9 cellular contexts compared by ENCODE assay signal in genomic region chr19:40623403-40624239, GRCh38. TPM values are rescaled to one million over a fixed set of nuclear protein-coding genes. Genes with fewer than 3 reads are reported as not detected.
DNase-seq lines count a peak whose midpoint lies in the region; ATAC-seq and TF ChIP-seq lines count a peak whose summit lies in the region.
"Had no signal": no experiment of that assay in that cellular context is flagged by ENCODE, and none has a peak within 500 bp of the region (broad histone marks: within the 10 kb centered on the region; RNA-seq: fewer than 3 reads in every experiment).

No MANE protein-coding gene starts in this region.

- TF ChIP-seq CTCF in left lung (IDR thresholded peaks at IDR 0.05) = no peak
- no peak for TF ChIP-seq CTCF in spleen (IDR thresholded peaks at IDR 0.05 in 8 of 11, conservative IDR thresholded peaks at IDR 0.05 in 3 of 11)

- DNase-seq in G401 (ENCODE audit: low spot score) (peak; percentile 18), NCI-H2081 (lab: John Stamatoyannopoulos, UW) (peak; percentile 73 to 77), amniotic epithelial cell (ENCODE audit: low read depth) (peak; percentile 93), left lung (peak in 1 of 2 donors; percentile 80), spleen (no peak)

- H3K9me3 ChIP-seq in left lung (no peaks in the 10 kb centered on the region), spleen (no peaks in the 10 kb centered on the region)

- in situ Hi-C loops in G401 (cut with HindIII; ENCODE audit: low sequenced_read_pairs) = no loop called here

- WGBS in spleen, 5 donors = 68 to 84% (median 75%) methylated on average over 41 of the region's 41 CpGs

- intact Hi-C loops in left lung (cut with DNase I) (no loop called here), spleen (cut with DNase I; ENCODE audit: low total_unique reads) (no loop called here)

- H3K4me3 ChIP-seq in left lung (no peak overlapping the region), spleen (no peak overlapping the region)

- H3K36me3 ChIP-seq in left lung (peaks cover 0 to 49% of the 10 kb centered on the region in 2 donors), spleen (peaks cover 0 to 89% (median 35%) of the 10 kb centered on the region in 6 donors)

- ATAC-seq in left lung (peak; percentile 61), HG02938 (IDR thresholded peaks at IDR 0.05; ENCODE audit: unreplicated experiment) (no peak), GM21381 (IDR thresholded peaks at IDR 0.05; ENCODE audit: unreplicated experiment) (no peak), HG03095 (IDR thresholded peaks at IDR 0.05; ENCODE audit: unreplicated experiment) (no peak)

- TF ChIP-seq POLR2A in spleen (IDR thresholded peaks at IDR 0.05) = no peak

- no peak overlapping the region for H3K27ac ChIP-seq in left lung
- no peak overlapping the region for H3K27ac ChIP-seq in spleen
- H3K27ac ChIP-seq: KMS-11 had no signal

- H3K27me3 ChIP-seq in left lung (no peaks in the 10 kb centered on the region), spleen (replicated peaks in 1 of 7) (no peaks in the 10 kb centered on the region)

- no peaks in the 10 kb centered on the region for H3K4me1 ChIP-seq in left lung
- H3K4me1 ChIP-seq in spleen = no peaks in the 10 kb centered on the region

RNA-seq across cellular contexts. Expression of gene LTBP4, which starts 22.5 kb away (rescaled TPM):
- 54.8 and 64.4 TPM in 2 replicates for total RNA-seq in G401 (2014; rRNA removed; shearing (Covaris generic))
- total RNA-seq in left lung (100 to 1,000 TPM; 151 to 181 TPM), spleen (100 to 1,000 TPM in 6 of 7 donors, 10 to 100 TPM in 1; 66.0 to 197 (median 186) TPM)
- 100 to 1,000 TPM in 1 of 3 donors, 10 to 100 TPM in 2; 26.5 to 107 (median 34.3) TPM for polyA plus RNA-seq in spleen

RNA-seq across cellular contexts. Expression of gene SHKBP1, which starts 46.9 kb away (rescaled TPM):
- total RNA-seq in G401 (2014; rRNA removed; shearing (Covaris generic)) = 74.5 and 115 TPM in 2 replicates
- total RNA-seq in left lung (100 to 1,000 TPM in 1 of 2 donors, 10 to 100 TPM in 1; 73.9 to 122 TPM), spleen (100 to 1,000 TPM; 127 to 282 (median 151) TPM)
- 100 to 1,000 TPM; 102 to 164 (median 152) TPM for polyA plus RNA-seq in spleen
